ENCODE assay signal across 18 cellular contexts in genomic region chr7:4758791-4759190, GRCh38.
"Had no signal": no experiment of that assay in that cellular context is flagged by ENCODE, and none has a peak within 500 bp of the region (broad histone marks: within the 10 kb centered on the region; RNA-seq: fewer than 3 reads in every experiment).

No MANE protein-coding gene starts in this region.

- DNase-seq: dermis blood vessel endothelial cell; effector CD4-positive, alpha-beta T cell; effector memory CD4-positive, alpha-beta T cell; foreskin keratinocyte; heart right ventricle; hippocampal formation; left colon; left ventricle myocardium superior; lower lobe of right lung; mesenchymal stem cell; naive B cell had no signal

- H3K27ac ChIP-seq: coronary artery, esophagus muscularis mucosa, foreskin keratinocyte, gastroesophageal sphincter, heart right ventricle, left lung, lower lobe of right lung had no signal

- H3K27ac Mint-ChIP-seq: mesothelial cell of epicardium, naive B cell had no signal

- H3K27me3 ChIP-seq: dorsolateral prefrontal cortex, esophagus muscularis mucosa, foreskin keratinocyte, gastroesophageal sphincter, heart right ventricle, left lung had no signal

- H3K4me1 Mint-ChIP-seq: mesothelial cell of epicardium had no signal

- ATAC-seq: foreskin keratinocyte, gastroesophageal sphincter, left colon, left lung, left ventricle myocardium superior, lower lobe of right lung, mucosa of descending colon had no signal

- H3K4me3 ChIP-seq: coronary artery, dorsolateral prefrontal cortex, esophagus muscularis mucosa, gastroesophageal sphincter, heart right ventricle, left lung, lower lobe of right lung, mucosa of descending colon had no signal

- H3K27me3 Mint-ChIP-seq: naive B cell had no signal

- H3K4me3 Mint-ChIP-seq: mesothelial cell of epicardium, naive B cell had no signal

- H3K9me3 Mint-ChIP-seq: mesothelial cell of epicardium, naive B cell had no signal

- H3K9me3 ChIP-seq: esophagus muscularis mucosa, gastroesophageal sphincter, heart right ventricle, left lung, lower lobe of right lung, mucosa of descending colon had no signal
